In genomic region chr7:100000239-100000638, GRCh38 we compare ENCODE assay signal across 26 cellular contexts. TPM values are rescaled to one million over a fixed set of nuclear protein-coding genes. Genes with fewer than 3 reads are reported as not detected.
"Had no signal": no experiment of that assay in that cellular context is flagged by ENCODE, and none has a peak within 500 bp of the region (broad histone marks: within the 10 kb centered on the region; RNA-seq: fewer than 3 reads in every experiment).

No MANE protein-coding gene starts in this region.

- H3K36me3 Mint-ChIP-seq: brain, T-cell, type B pancreatic cell had no signal

- ATAC-seq: activated CD8-positive, alpha-beta T cell treated with anti-CD3 and anti-CD28 coated beads, Interleukin-2, amount 10 ng/mL, durations not matched to agents 7 days and 5 days; activated naive CD8-positive, alpha-beta T cell treated with anti-CD3 and anti-CD28 coated beads, Interleukin-2, amount 50 U/mL, for 24 hours; naive thymus-derived CD4-positive, alpha-beta T cell; psoas muscle; SK-N-SH treated with all-trans-retinoic acid at 6 μM for 48 hours; stimulated activated effector memory CD8-positive, alpha-beta T cell treated with anti-CD3 and anti-CD28 coated beads, Interleukin-12 subunit alpha, Interleukin-12 subunit beta, amount 100 ng/mL, for 72 hours; T-cell had no signal

- H3K9me3 Mint-ChIP-seq: activated naive CD8-positive, alpha-beta T cell treated with anti-CD3 and anti-CD28 coated beads, Interleukin-2, amount 50 U/mL, for 24 hours; activated T-helper 1 cell treated with anti-CD3 and anti-CD28 coated beads, Interleukin-12 subunit alpha, Interleukin-12 subunit beta, Interleukin-2, Interleukin-4 antibody, amounts not matched to agents 30 ng/mL and 10 ng/mL and 1 ng/mL, durations not matched to agents 14 hours and 24 hours and 36 hours; brain; naive thymus-derived CD4-positive, alpha-beta T cell; neural crest cell; stimulated activated effector memory CD8-positive, alpha-beta T cell treated with anti-CD3 and anti-CD28 coated beads, Interleukin-12 subunit alpha, Interleukin-12 subunit beta, amount 100 ng/mL, for 72 hours; T-cell; T-helper 2 cell treated with Interferon-gamma antibody and Interleukin-4, amounts not matched to agents 5 μg/mL and 100 μg/mL, for 36 hours; type B pancreatic cell had no signal

- H3K4me3 ChIP-seq: esophagus muscularis mucosa, psoas muscle, right atrium auricular region, skin epidermis had no signal

- H3K27me3 Mint-ChIP-seq: activated naive CD8-positive, alpha-beta T cell treated with anti-CD3 and anti-CD28 coated beads, Interleukin-2, amount 50 U/mL, for 24 hours; type B pancreatic cell had no signal

- H3K4me1 ChIP-seq: psoas muscle had no signal

- H3K9me3 ChIP-seq: esophagus muscularis mucosa, psoas muscle, right atrium auricular region had no signal

- H3K4me3 Mint-ChIP-seq: activated CD8-positive, alpha-beta T cell treated with anti-CD3 and anti-CD28 coated beads, Interleukin-2, amount 10 ng/mL, durations not matched to agents 7 days and 5 days; activated naive CD8-positive, alpha-beta T cell treated with anti-CD3 and anti-CD28 coated beads, Interleukin-2, amount 50 U/mL, for 24 hours; activated T-helper 1 cell treated with anti-CD3 and anti-CD28 coated beads, Interleukin-12 subunit alpha, Interleukin-12 subunit beta, Interleukin-2, Interleukin-4 antibody, amounts not matched to agents 30 ng/mL and 10 ng/mL and 1 ng/mL, durations not matched to agents 14 hours and 24 hours and 36 hours; brain; memory B cell; naive thymus-derived CD4-positive, alpha-beta T cell; neural crest cell; stimulated activated effector memory CD8-positive, alpha-beta T cell treated with anti-CD3 and anti-CD28 coated beads, Interleukin-12 subunit alpha, Interleukin-12 subunit beta, amount 100 ng/mL, for 72 hours; T-cell; T-helper 2 cell treated with Interferon-gamma antibody and Interleukin-4, amounts not matched to agents 5 μg/mL and 100 μg/mL, for 36 hours; type B pancreatic cell had no signal

- H3K36me3 ChIP-seq: esophagus muscularis mucosa, right atrium auricular region had no signal

- H3K27ac Mint-ChIP-seq: activated CD8-positive, alpha-beta T cell treated with anti-CD3 and anti-CD28 coated beads, Interleukin-2, amount 10 ng/mL, durations not matched to agents 7 days and 5 days; activated naive CD8-positive, alpha-beta T cell treated with anti-CD3 and anti-CD28 coated beads, Interleukin-2, amount 50 U/mL, for 24 hours; activated T-helper 1 cell treated with anti-CD3 and anti-CD28 coated beads, Interleukin-12 subunit alpha, Interleukin-12 subunit beta, Interleukin-2, Interleukin-4 antibody, amounts not matched to agents 30 ng/mL and 10 ng/mL and 1 ng/mL, durations not matched to agents 14 hours and 24 hours and 36 hours; brain; memory B cell; stimulated activated effector memory CD8-positive, alpha-beta T cell treated with anti-CD3 and anti-CD28 coated beads, Interleukin-12 subunit alpha, Interleukin-12 subunit beta, amount 100 ng/mL, for 72 hours; T-cell; T-helper 2 cell treated with Interferon-gamma antibody and Interleukin-4, amounts not matched to agents 5 μg/mL and 100 μg/mL, for 36 hours; type B pancreatic cell had no signal

- H3K4me1 Mint-ChIP-seq: brain had no signal

- H3K27me3 ChIP-seq: esophagus muscularis mucosa, right atrium auricular region had no signal

- DNase-seq: activated CD4-positive, alpha-beta T cell treated with anti-CD3 and anti-CD28 coated beads for 1 hour; activated CD4-positive, alpha-beta T cell treated with anti-CD3 and anti-CD28 coated beads, Interleukin-2, amount 50 U/mL, for 1 hour; activated CD8-positive, alpha-beta T cell treated with anti-CD3 and anti-CD28 coated beads, Interleukin-2, amount 10 ng/mL, durations not matched to agents 7 days and 5 days; activated gamma-delta T cell; activated naive CD4-positive, alpha-beta T cell treated with anti-CD3 and anti-CD28 coated beads, Interleukin-2, amount 50 U/mL, for 16 hours; activated naive CD8-positive, alpha-beta T cell treated with anti-CD3 and anti-CD28 coated beads, Interleukin-2, amount 50 U/mL, for 24 hours; naive thymus-derived CD4-positive, alpha-beta T cell; occipital lobe; psoas muscle; stimulated activated CD4-positive, alpha-beta T cell treated with anti-CD3 and anti-CD28 coated beads, Interleukin-2, amount 100 ng/mL, for 24 hours; T-cell had no signal

- H3K27ac ChIP-seq: esophagus muscularis mucosa, psoas muscle, right atrium auricular region had no signal

RNA-seq across cellular contexts. Expression of gene AZGP1, which starts 24.4 kb away (rescaled TPM):
- total RNA-seq: activated CD8-positive, alpha-beta T cell treated with anti-CD3 and anti-CD28 coated beads, Interleukin-2, amount 10 ng/mL, durations not matched to agents 7 days and 5 days; activated T-helper 1 cell treated with anti-CD3 and anti-CD28 coated beads, Interleukin-12 subunit alpha, Interleukin-12 subunit beta, Interleukin-2, Interleukin-4 antibody, amounts not matched to agents 30 ng/mL and 10 ng/mL and 1 ng/mL, durations not matched to agents 14 hours and 24 hours and 36 hours; dermis microvascular lymphatic vessel endothelial cell; frontal cortex; mononuclear cell; naive thymus-derived CD4-positive, alpha-beta T cell; neural crest cell; occipital lobe; temporal lobe had no signal
